1 cellular context compared by ENCODE assay signal in genomic region chr7:96331233-96331632, GRCh38.
A peak's percentile ranks its signal among the peaks of the same experiment; 100 is the strongest.
TF ChIP-seq lines count a peak whose summit lies in the region.

No MANE protein-coding gene starts in this region.

TF ChIP-seq in K562, 482 proteins besides CTCF, POLR2A, EP300 and RAD21 (continued from another document and continues in another):
- TF ChIP-seq, protein P1, sequence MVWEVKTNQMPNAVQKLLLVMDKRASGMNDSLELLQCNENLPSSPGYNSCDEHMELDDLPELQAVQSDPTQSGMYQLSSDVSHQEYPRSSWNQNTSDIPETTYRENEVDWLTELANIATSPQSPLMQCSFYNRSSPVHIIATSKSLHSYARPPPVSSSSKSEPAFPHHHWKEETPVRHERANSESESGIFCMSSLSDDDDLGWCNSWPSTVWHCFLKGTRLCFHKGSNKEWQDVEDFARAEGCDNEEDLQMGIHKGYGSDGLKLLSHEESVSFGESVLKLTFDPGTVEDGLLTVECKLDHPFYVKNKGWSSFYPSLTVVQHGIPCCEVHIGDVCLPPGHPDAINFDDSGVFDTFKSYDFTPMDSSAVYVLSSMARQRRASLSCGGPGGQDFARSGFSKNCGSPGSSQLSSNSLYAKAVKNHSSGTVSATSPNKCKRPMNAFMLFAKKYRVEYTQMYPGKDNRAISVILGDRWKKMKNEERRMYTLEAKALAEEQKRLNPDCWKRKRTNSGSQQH (CRISPR knock-in tag; IDR thresholded peaks at IDR 0.05), result no peak
- peak; percentile 38; the same call in 1 of the 2 replicates for TF ChIP-seq JUN (IDR thresholded peaks at IDR 0.05; ENCODE audit: borderline replicate concordance, low read depth, low read length)
- no peak for TF ChIP-seq JUN (CRISPR knock-in tag; IDR thresholded peaks at IDR 0.05; ENCODE audit: borderline replicate concordance)
- peak; percentile 36; the same call in 1 of the 2 replicates for TF ChIP-seq TAL1 (IDR thresholded peaks at IDR 0.05)
- no peak for TF ChIP-seq ZNF639 (CRISPR knock-in tag; conservative IDR thresholded peaks at IDR 0.05 in 1 of 2, IDR thresholded peaks at IDR 0.05 in 1 of 2)
- TF ChIP-seq SMAD1 (IDR thresholded peaks at IDR 0.05; ENCODE audit: low read depth, low read length, partially characterized antibody), result no peak
- TF ChIP-seq PHB2 (IDR thresholded peaks at IDR 0.05; ENCODE audit: low read depth), result no peak
- no peak for TF ChIP-seq FOXP1 (CRISPR knock-in tag; IDR thresholded peaks at IDR 0.05)
- TF ChIP-seq FOXK2 (conservative IDR thresholded peaks at IDR 0.05 in 1 of 2, IDR thresholded peaks at IDR 0.05 in 1 of 2; ENCODE audit: low read depth in 2 of 2), result peak in 1 of 2 experiments; percentile 18; a peak in 1 of 4 replicates
- TF ChIP-seq RBM22 (IDR thresholded peaks at IDR 0.05; ENCODE audit: low read depth, low read length, poor library complexity, severe bottlenecking), result no peak
- TF ChIP-seq ZNF197 (CRISPR knock-in tag; IDR thresholded peaks at IDR 0.05; ENCODE audit: low read depth), result no peak
- TF ChIP-seq ZNF511 (CRISPR knock-in tag; IDR thresholded peaks at IDR 0.05), result no peak
- TF ChIP-seq, protein P2, sequence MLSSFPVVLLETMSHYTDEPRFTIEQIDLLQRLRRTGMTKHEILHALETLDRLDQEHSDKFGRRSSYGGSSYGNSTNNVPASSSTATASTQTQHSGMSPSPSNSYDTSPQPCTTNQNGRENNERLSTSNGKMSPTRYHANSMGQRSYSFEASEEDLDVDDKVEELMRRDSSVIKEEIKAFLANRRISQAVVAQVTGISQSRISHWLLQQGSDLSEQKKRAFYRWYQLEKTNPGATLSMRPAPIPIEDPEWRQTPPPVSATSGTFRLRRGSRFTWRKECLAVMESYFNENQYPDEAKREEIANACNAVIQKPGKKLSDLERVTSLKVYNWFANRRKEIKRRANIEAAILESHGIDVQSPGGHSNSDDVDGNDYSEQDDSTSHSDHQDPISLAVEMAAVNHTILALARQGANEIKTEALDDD (IDR thresholded peaks at IDR 0.05), result no peak
- TF ChIP-seq ADNP (tag; IDR thresholded peaks at IDR 0.05), result no peak
- peak; percentile 81 for TF ChIP-seq ZEB2 (IDR thresholded peaks at IDR 0.05)
- no peak for TF ChIP-seq GABPB1 (CRISPR knock-in tag; IDR thresholded peaks at IDR 0.05)
- TF ChIP-seq HINFP (tag; conservative IDR thresholded peaks at IDR 0.05; ENCODE audit: low read depth), result no peak
- TF ChIP-seq FOXJ2 (tag; IDR thresholded peaks at IDR 0.05), result 0 out of 2 replicates have a peak, but pooled peaks have one; percentile 17
- TF ChIP-seq SMC3 (conservative IDR thresholded peaks at IDR 0.05; ENCODE audit: insufficient read depth, low read depth, low read length), result no peak
- TF ChIP-seq, protein P3, sequence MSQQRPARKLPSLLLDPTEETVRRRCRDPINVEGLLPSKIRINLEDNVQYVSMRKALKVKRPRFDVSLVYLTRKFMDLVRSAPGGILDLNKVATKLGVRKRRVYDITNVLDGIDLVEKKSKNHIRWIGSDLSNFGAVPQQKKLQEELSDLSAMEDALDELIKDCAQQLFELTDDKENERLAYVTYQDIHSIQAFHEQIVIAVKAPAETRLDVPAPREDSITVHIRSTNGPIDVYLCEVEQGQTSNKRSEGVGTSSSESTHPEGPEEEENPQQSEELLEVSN (IDR thresholded peaks at IDR 0.05; ENCODE audit: borderline replicate concordance in 1 of 2, extremely low read depth in 1 of 2, insufficient read depth in 1 of 2, insufficient read length in 1 of 2, low read depth in 1 of 2, low read length in 1 of 2, poor library complexity in 1 of 2, severe bottlenecking in 1 of 2), result no peak
- TF ChIP-seq ZNF143 (CRISPR knock-in tag; IDR thresholded peaks at IDR 0.05), result no peak
- TF ChIP-seq FOSL1 (tag; conservative IDR thresholded peaks at IDR 0.05), result peak; percentile 60; the same call in 1 of the 2 replicates
- TF ChIP-seq ASH1L (IDR thresholded peaks at IDR 0.05; ENCODE audit: borderline replicate concordance, low read depth, partially characterized antibody), result no peak
- TF ChIP-seq MTA2 (IDR thresholded peaks at IDR 0.05; ENCODE audit: low read depth), result no peak
- no peak for TF ChIP-seq ZSCAN32 (CRISPR knock-in tag; IDR thresholded peaks at IDR 0.05)
- TF ChIP-seq ZSCAN29 (IDR thresholded peaks at IDR 0.05), result no peak
- no peak for TF ChIP-seq ZNF77 (CRISPR knock-in tag; IDR thresholded peaks at IDR 0.05)
- TF ChIP-seq, protein P4, sequence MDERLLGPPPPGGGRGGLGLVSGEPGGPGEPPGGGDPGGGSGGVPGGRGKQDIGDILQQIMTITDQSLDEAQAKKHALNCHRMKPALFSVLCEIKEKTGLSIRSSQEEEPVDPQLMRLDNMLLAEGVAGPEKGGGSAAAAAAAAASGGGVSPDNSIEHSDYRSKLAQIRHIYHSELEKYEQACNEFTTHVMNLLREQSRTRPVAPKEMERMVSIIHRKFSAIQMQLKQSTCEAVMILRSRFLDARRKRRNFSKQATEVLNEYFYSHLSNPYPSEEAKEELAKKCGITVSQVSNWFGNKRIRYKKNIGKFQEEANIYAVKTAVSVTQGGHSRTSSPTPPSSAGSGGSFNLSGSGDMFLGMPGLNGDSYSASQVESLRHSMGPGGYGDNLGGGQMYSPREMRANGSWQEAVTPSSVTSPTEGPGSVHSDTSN (CRISPR knock-in tag; IDR thresholded peaks at IDR 0.05; ENCODE audit: low read depth), result no peak
- TF ChIP-seq, protein P4 (tag; conservative IDR thresholded peaks at IDR 0.05; ENCODE audit: low read depth), result peak; percentile 73
- TF ChIP-seq, protein P5, sequence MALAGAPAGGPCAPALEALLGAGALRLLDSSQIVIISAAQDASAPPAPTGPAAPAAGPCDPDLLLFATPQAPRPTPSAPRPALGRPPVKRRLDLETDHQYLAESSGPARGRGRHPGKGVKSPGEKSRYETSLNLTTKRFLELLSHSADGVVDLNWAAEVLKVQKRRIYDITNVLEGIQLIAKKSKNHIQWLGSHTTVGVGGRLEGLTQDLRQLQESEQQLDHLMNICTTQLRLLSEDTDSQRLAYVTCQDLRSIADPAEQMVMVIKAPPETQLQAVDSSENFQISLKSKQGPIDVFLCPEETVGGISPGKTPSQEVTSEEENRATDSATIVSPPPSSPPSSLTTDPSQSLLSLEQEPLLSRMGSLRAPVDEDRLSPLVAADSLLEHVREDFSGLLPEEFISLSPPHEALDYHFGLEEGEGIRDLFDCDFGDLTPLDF (CRISPR knock-in tag; IDR thresholded peaks at IDR 0.05), result no peak
- TF ChIP-seq HDAC2 (IDR thresholded peaks at IDR 0.05), result 0 out of 2 replicates have a peak, but pooled peaks have one; percentile 28
- TF ChIP-seq BHLHE40 (IDR thresholded peaks at IDR 0.05; ENCODE audit: low read length), result no peak
- TF ChIP-seq, protein P6, sequence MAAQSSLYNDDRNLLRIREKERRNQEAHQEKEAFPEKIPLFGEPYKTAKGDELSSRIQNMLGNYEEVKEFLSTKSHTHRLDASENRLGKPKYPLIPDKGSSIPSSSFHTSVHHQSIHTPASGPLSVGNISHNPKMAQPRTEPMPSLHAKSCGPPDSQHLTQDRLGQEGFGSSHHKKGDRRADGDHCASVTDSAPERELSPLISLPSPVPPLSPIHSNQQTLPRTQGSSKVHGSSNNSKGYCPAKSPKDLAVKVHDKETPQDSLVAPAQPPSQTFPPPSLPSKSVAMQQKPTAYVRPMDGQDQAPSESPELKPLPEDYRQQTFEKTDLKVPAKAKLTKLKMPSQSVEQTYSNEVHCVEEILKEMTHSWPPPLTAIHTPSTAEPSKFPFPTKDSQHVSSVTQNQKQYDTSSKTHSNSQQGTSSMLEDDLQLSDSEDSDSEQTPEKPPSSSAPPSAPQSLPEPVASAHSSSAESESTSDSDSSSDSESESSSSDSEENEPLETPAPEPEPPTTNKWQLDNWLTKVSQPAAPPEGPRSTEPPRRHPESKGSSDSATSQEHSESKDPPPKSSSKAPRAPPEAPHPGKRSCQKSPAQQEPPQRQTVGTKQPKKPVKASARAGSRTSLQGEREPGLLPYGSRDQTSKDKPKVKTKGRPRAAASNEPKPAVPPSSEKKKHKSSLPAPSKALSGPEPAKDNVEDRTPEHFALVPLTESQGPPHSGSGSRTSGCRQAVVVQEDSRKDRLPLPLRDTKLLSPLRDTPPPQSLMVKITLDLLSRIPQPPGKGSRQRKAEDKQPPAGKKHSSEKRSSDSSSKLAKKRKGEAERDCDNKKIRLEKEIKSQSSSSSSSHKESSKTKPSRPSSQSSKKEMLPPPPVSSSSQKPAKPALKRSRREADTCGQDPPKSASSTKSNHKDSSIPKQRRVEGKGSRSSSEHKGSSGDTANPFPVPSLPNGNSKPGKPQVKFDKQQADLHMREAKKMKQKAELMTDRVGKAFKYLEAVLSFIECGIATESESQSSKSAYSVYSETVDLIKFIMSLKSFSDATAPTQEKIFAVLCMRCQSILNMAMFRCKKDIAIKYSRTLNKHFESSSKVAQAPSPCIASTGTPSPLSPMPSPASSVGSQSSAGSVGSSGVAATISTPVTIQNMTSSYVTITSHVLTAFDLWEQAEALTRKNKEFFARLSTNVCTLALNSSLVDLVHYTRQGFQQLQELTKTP (IDR thresholded peaks at IDR 0.05; ENCODE audit: low read depth in 1 of 2, partially characterized antibody in 2 of 2), result no peak
- no peak for TF ChIP-seq HNRNPLL (IDR thresholded peaks at IDR 0.05; ENCODE audit: low read depth, low read length, poor library complexity, severe bottlenecking)
- no peak for TF ChIP-seq ZNF551 (CRISPR knock-in tag; IDR thresholded peaks at IDR 0.05)
- no peak for TF ChIP-seq MAFK (IDR thresholded peaks at IDR 0.05; ENCODE audit: low read length)
- TF ChIP-seq HNRNPL (IDR thresholded peaks at IDR 0.05; ENCODE audit: low read depth, low read length), result no peak
- no peak for TF ChIP-seq ZC3H8 (IDR thresholded peaks at IDR 0.05)
- TF ChIP-seq GTF2B (IDR thresholded peaks at IDR 0.05; ENCODE audit: extremely low read depth, insufficient read length), result no peak
- no peak for TF ChIP-seq NFE2 (IDR thresholded peaks at IDR 0.05; ENCODE audit: low read depth)
- TF ChIP-seq ZNF217 (CRISPR knock-in tag; IDR thresholded peaks at IDR 0.05), result no peak
- no peak for TF ChIP-seq ZNF121 (CRISPR knock-in tag; conservative IDR thresholded peaks at IDR 0.05)
- peak; percentile 66 to 91; a peak in 3 of 4 replicates for TF ChIP-seq FOXA3 (CRISPR knock-in tag; conservative IDR thresholded peaks at IDR 0.05 in 1 of 2, IDR thresholded peaks at IDR 0.05 in 1 of 2)
- peak; percentile 71 for TF ChIP-seq CBFA2T3 (IDR thresholded peaks at IDR 0.05)
- TF ChIP-seq ZNF311 (CRISPR knock-in tag; IDR thresholded peaks at IDR 0.05), result no peak
- no peak for TF ChIP-seq XRCC5 (IDR thresholded peaks at IDR 0.05; ENCODE audit: low read depth, low read length)
- no peak for TF ChIP-seq FOXM1 (IDR thresholded peaks at IDR 0.05; ENCODE audit: low read depth)
- TF ChIP-seq FOXM1 (CRISPR knock-in tag; IDR thresholded peaks at IDR 0.05; ENCODE audit: low read depth), result no peak
- no peak for TF ChIP-seq L3MBTL2 (IDR thresholded peaks at IDR 0.05)
- TF ChIP-seq IRF9 (tag; IDR thresholded peaks at IDR 0.05), result no peak
- TF ChIP-seq MEF2D (tag; conservative IDR thresholded peaks at IDR 0.05; ENCODE audit: low read depth), result no peak
- no peak for TF ChIP-seq SRSF7 (optimal IDR thresholded peaks at IDR 0.05; ENCODE audit: low read depth, low read length)
